In genomic region chr5:2989517-2989916, GRCh38 we compare ENCODE assay signal across 21 cellular contexts.
DNase-seq lines count a peak whose midpoint lies in the region; ATAC-seq and TF ChIP-seq lines count a peak whose summit lies in the region.
"Had no signal": no experiment of that assay in that cellular context is flagged by ENCODE, and none has a peak within 500 bp of the region (broad histone marks: within the 10 kb centered on the region; RNA-seq: fewer than 3 reads in every experiment).

No MANE protein-coding gene starts in this region.

- H3K9me3 ChIP-seq in neural progenitor cell (ENCODE audit: low read depth) (no peaks in the 10 kb centered on the region), MG63 (no peaks in the 10 kb centered on the region)
- H3K9me3 ChIP-seq: BLaER1, SK-N-SH had no signal

- no peak overlapping the region for H3K27ac Mint-ChIP-seq in GM23338
- H3K27ac Mint-ChIP-seq in neural progenitor cell: no peak overlapping the region

- H3K4me3 ChIP-seq in GM23338 (no peak overlapping the region), neural progenitor cell (no peak overlapping the region), MG63 (no peak overlapping the region)
- H3K4me3 ChIP-seq: BLaER1 had no signal

- peaks cover 6% of the 10 kb centered on the region; the same call in 2 of the 3 replicates for H3K4me1 Mint-ChIP-seq in GM23338
- peaks cover 3% of the 10 kb centered on the region for H3K4me1 Mint-ChIP-seq in neural progenitor cell
- H3K4me1 Mint-ChIP-seq: CD4-positive, CD25-positive, alpha-beta regulatory T cell had no signal

- H3K27ac ChIP-seq in GM23338 (ENCODE audit: low read depth) (no peak overlapping the region), neural progenitor cell (no peak overlapping the region)
- H3K27ac ChIP-seq: BLaER1 had no signal

- H3K36me3 Mint-ChIP-seq in GM23338 (ENCODE audit: low read depth) (no peaks in the 10 kb centered on the region; the same call in 2 of the 3 replicates), neural progenitor cell (no peaks in the 10 kb centered on the region)
- H3K36me3 Mint-ChIP-seq: CD4-positive, CD25-positive, alpha-beta regulatory T cell had no signal

- no peak overlapping the region for H2AFZ ChIP-seq in GM23338
- peak overlapping the region; percentile 68 for H2AFZ ChIP-seq in neural progenitor cell (replicated peaks)

- H4K20me1 ChIP-seq in GM23338 (replicated peaks; ENCODE audit: insufficient read depth) (no peaks in the 10 kb centered on the region), neural progenitor cell (ENCODE audit: low read depth) (no peaks in the 10 kb centered on the region)
- H4K20me1 ChIP-seq: BLaER1 had no signal

- H3K9ac ChIP-seq in neural progenitor cell: no peak overlapping the region
- H3K9ac ChIP-seq: BLaER1, SK-N-SH had no signal

- TF ChIP-seq CTCF in GM23338 (conservative IDR thresholded peaks at IDR 0.05; ENCODE audit: low read depth in 2 of 2) (no peak), neural progenitor cell (IDR thresholded peaks at IDR 0.05) (no peak)

- no peak overlapping the region for H3K4me2 ChIP-seq in GM23338
- no peak overlapping the region for H3K4me2 ChIP-seq in neural progenitor cell
- H3K4me2 ChIP-seq: BLaER1, SK-N-SH had no signal

- H3K9me3 Mint-ChIP-seq in GM23338: no peaks in the 10 kb centered on the region
- no peaks in the 10 kb centered on the region for H3K9me3 Mint-ChIP-seq in neural progenitor cell

- H3F3A ChIP-seq in GM23338 (replicated peaks; ENCODE audit: low read depth) (no peaks in the 10 kb centered on the region), neural progenitor cell (ENCODE audit: low read depth) (no peaks in the 10 kb centered on the region)

- H3K4me3 Mint-ChIP-seq in GM23338: no peak overlapping the region
- H3K4me3 Mint-ChIP-seq in neural progenitor cell: no peak overlapping the region
- H3K4me3 Mint-ChIP-seq: CD4-positive, CD25-positive, alpha-beta regulatory T cell had no signal

- H3K27me3 Mint-ChIP-seq in GM23338 (ENCODE audit: insufficient read depth, low read depth, poor library complexity) (peaks cover 5% of the 10 kb centered on the region), neural progenitor cell (ENCODE audit: insufficient read depth, low read depth) (peaks cover 5% of the 10 kb centered on the region)
- H3K27me3 Mint-ChIP-seq: CD4-positive, CD25-positive, alpha-beta regulatory T cell had no signal

- no peaks in the 10 kb centered on the region for H3K4me1 ChIP-seq in GM23338 (ENCODE audit: insufficient read depth)
- no peaks in the 10 kb centered on the region for H3K4me1 ChIP-seq in neural progenitor cell
- H3K4me1 ChIP-seq: BLaER1 had no signal

- H3K9me2 ChIP-seq in GM23338 (ENCODE audit: insufficient read depth): peaks cover under 1% of the 10 kb centered on the region; the same call in 1 of the 2 replicates
- H3K9me2 ChIP-seq: SK-N-SH had no signal

- H3K36me3 ChIP-seq in GM23338 (ENCODE audit: insufficient read depth) (no peaks in the 10 kb centered on the region), neural progenitor cell (no peaks in the 10 kb centered on the region), MG63 (no peaks in the 10 kb centered on the region)
- H3K36me3 ChIP-seq: BLaER1 had no signal

- H3K27me3 ChIP-seq in GM23338 (ENCODE audit: insufficient read depth) (no peaks in the 10 kb centered on the region), neural progenitor cell (no peaks in the 10 kb centered on the region), MG63 (no peaks in the 10 kb centered on the region)
- H3K27me3 ChIP-seq: BLaER1 had no signal

- ATAC-seq in GM23338 (peak; percentile 71), GM19351 (IDR thresholded peaks at IDR 0.05; ENCODE audit: unreplicated experiment) (no peak)
- ATAC-seq: PC-3 had no signal

- DNase-seq in DMS153 (lab: John Stamatoyannopoulos, UW) (peak; percentile 82), GM23338 (ENCODE audit: low spot score) (peak; percentile 34), NCI-H748 treated with DMSO at 0.1 percent for 48 hours (lab: John Stamatoyannopoulos, UW) (peak; percentile 88), neural progenitor cell (ENCODE audit: low spot score) (no peak), MG63 (no peak), hypothalamus (lab: John Stamatoyannopoulos, UW) (no peak)
- DNase-seq: CD4-positive, CD25-positive, alpha-beta regulatory T cell; DMS79; EL; GF-D8; Karpas-422; NCI-H1436; NCI-H187; NCI-H2227 treated with DMSO at 0.1 percent for 48 hours; NCI-H510A treated with DMSO at 0.1 percent for 48 hours; NCI-H774; NK-92 treated with Interleukin-12 subunit alpha and Interleukin-12 subunit beta, amount 100 ng/mL, for 24 hours; PC-3; SK-N-SH had no signal

- H3K79me2 ChIP-seq in GM23338 (replicated peaks; ENCODE audit: insufficient read depth): no peaks in the 10 kb centered on the region
- H3K79me2 ChIP-seq in neural progenitor cell (ENCODE audit: low read depth): no peaks in the 10 kb centered on the region

TF ChIP-seq in GM23338, 12 proteins besides CTCF, POLR2A, EP300 and RAD21:
- no peak for TF ChIP-seq ZNF114 (CRISPR knock-in tag; IDR thresholded peaks at IDR 0.05)
- TF ChIP-seq POLR2AphosphoS5 (IDR thresholded peaks at IDR 0.05; ENCODE audit: low read depth): no peak
- TF ChIP-seq NANOG (IDR thresholded peaks at IDR 0.05; ENCODE audit: borderline replicate concordance): no peak

Comparison
In these comparisons a context has a peak if more than half of its experiments do, and no peak if none do; other contexts are left out.
1. DNase-seq: peak in DMS153 (single experiment), GM23338 (single experiment) and NCI-H748 treated with DMSO at 0.1 percent for 48 hours (single experiment); none in neural progenitor cell (single experiment), MG63 (single experiment) and hypothalamus (0 of 51).